1 cellular context compared by ENCODE assay signal in the genomic region with DNA sequence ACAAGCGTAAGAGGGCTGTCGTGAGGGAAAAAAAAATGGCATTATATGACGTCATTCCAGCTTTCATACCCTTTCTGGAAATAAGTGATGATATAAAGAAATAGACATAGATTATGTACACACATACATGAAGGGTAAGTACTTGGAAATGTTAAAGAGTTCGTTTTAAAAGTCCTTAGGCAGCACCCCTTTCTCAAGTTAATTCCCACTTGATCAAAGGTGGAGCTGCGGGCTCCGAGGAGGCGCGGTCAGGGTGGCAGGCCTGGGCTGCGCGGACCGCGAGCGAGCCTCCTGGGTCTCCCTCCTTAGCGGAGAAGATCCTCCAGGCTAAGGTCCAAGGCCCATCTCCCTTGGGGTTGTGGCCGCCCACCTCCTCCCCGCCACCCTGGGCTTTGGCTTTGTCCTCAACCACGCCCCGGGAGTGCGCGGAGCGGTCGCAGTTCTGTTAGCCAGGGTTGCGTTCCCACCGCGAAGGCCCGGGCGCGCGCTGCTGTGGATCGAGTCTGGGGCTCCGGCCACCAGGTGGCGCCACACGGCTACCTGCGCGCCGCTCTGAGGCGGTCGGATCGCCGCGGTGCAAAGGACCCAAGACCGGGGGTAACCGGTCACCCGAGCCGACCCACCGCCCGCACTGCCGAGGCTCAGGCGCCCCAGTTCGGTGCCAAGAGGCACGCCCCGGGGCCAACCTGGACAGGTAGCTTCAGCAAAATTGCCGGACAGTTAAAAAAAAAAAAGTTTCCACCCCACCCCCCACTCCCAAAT.
TF ChIP-seq lines count a peak whose summit lies in the region.

No MANE protein-coding gene starts in this region.

TF ChIP-seq in HepG2, 621 proteins besides CTCF, POLR2A, EP300 and RAD21 (continued from another document and continues in another):
- TF ChIP-seq, protein P1, sequence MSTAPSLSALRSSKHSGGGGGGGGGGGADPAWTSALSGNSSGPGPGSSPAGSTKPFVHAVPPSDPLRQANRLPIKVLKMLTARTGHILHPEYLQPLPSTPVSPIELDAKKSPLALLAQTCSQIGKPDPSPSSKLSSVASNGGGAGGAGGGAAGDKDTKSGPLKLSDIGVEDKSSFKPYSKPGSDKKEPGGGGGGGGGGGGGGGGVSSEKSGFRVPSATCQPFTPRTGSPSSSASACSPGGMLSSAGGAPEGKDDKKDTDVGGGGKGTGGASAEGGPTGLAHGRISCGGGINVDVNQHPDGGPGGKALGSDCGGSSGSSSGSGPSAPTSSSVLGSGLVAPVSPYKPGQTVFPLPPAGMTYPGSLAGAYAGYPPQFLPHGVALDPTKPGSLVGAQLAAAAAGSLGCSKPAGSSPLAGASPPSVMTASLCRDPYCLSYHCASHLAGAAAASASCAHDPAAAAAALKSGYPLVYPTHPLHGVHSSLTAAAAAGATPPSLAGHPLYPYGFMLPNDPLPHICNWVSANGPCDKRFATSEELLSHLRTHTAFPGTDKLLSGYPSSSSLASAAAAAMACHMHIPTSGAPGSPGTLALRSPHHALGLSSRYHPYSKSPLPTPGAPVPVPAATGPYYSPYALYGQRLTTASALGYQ (CRISPR knock-in tag; IDR thresholded peaks at IDR 0.05), result 0 out of 2 replicates have a peak, but pooled peaks have one; percentile 29
- TF ChIP-seq ZBTB7A (CRISPR knock-in tag; IDR thresholded peaks at IDR 0.05), result 0 out of 2 replicates have a peak, but pooled peaks have one; percentile 67
- peak; percentile 90 for TF ChIP-seq HOXA3 (CRISPR knock-in tag; IDR thresholded peaks at IDR 0.05)
- TF ChIP-seq, protein P2, sequence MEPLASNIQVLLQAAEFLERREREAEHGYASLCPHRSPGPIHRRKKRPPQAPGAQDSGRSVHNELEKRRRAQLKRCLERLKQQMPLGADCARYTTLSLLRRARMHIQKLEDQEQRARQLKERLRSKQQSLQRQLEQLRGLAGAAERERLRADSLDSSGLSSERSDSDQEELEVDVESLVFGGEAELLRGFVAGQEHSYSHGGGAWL (CRISPR knock-in tag; IDR thresholded peaks at IDR 0.05), result peak; percentile 61; the same call in 1 of the 2 replicates
- TF ChIP-seq HDAC2 (CRISPR knock-in tag; IDR thresholded peaks at IDR 0.05), result peak; percentile 65
- TF ChIP-seq, protein P3, sequence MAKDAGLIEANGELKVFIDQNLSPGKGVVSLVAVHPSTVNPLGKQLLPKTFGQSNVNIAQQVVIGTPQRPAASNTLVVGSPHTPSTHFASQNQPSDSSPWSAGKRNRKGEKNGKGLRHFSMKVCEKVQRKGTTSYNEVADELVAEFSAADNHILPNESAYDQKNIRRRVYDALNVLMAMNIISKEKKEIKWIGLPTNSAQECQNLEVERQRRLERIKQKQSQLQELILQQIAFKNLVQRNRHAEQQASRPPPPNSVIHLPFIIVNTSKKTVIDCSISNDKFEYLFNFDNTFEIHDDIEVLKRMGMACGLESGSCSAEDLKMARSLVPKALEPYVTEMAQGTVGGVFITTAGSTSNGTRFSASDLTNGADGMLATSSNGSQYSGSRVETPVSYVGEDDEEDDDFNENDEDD (CRISPR knock-in tag; IDR thresholded peaks at IDR 0.05; ENCODE audit: borderline replicate concordance), result peak; percentile 59; the same call in 1 of the 2 replicates
- peak; percentile 31; the same call in 1 of the 2 replicates for TF ChIP-seq NFKB2 (CRISPR knock-in tag; IDR thresholded peaks at IDR 0.05; ENCODE audit: borderline replicate concordance)
- peak; percentile 75 for TF ChIP-seq ASH2L (IDR thresholded peaks at IDR 0.05; ENCODE audit: insufficient read length, low read depth, low read length)
- TF ChIP-seq HNRNPK (IDR thresholded peaks at IDR 0.05; ENCODE audit: low read depth, low read length, poor library complexity, severe bottlenecking), result peak; percentile 12
- TF ChIP-seq, protein P4, sequence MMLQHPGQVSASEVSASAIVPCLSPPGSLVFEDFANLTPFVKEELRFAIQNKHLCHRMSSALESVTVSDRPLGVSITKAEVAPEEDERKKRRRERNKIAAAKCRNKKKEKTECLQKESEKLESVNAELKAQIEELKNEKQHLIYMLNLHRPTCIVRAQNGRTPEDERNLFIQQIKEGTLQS (CRISPR knock-in tag; IDR thresholded peaks at IDR 0.05), result peak; percentile 57; the same call in 1 of the 2 replicates
- TF ChIP-seq, protein P5, sequence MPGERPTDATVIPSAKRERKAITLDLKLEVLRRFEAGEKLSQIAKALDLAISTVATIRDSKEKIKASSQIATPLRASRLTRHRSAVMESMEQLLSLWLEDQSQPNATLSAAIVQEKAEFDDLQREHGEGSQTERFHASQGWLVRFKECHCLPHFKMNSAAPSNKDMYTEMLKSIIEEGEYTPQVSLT (CRISPR knock-in tag; IDR thresholded peaks at IDR 0.05; ENCODE audit: borderline replicate concordance, low read depth), result no peak
- peak; percentile 72; the same call in 1 of the 2 replicates for TF ChIP-seq REL (CRISPR knock-in tag; conservative IDR thresholded peaks at IDR 0.05)
- TF ChIP-seq, protein P6, sequence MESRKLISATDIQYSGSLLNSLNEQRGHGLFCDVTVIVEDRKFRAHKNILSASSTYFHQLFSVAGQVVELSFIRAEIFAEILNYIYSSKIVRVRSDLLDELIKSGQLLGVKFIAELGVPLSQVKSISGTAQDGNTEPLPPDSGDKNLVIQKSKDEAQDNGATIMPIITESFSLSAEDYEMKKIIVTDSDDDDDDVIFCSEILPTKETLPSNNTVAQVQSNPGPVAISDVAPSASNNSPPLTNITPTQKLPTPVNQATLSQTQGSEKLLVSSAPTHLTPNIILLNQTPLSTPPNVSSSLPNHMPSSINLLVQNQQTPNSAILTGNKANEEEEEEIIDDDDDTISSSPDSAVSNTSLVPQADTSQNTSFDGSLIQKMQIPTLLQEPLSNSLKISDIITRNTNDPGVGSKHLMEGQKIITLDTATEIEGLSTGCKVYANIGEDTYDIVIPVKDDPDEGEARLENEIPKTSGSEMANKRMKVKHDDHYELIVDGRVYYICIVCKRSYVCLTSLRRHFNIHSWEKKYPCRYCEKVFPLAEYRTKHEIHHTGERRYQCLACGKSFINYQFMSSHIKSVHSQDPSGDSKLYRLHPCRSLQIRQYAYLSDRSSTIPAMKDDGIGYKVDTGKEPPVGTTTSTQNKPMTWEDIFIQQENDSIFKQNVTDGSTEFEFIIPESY (CRISPR knock-in tag; IDR thresholded peaks at IDR 0.05), result peak; percentile 97
- TF ChIP-seq ZSCAN9 (CRISPR knock-in tag; IDR thresholded peaks at IDR 0.05; ENCODE audit: borderline replicate concordance), result no peak; the same call in 1 of the 2 replicates
- TF ChIP-seq, protein P7, sequence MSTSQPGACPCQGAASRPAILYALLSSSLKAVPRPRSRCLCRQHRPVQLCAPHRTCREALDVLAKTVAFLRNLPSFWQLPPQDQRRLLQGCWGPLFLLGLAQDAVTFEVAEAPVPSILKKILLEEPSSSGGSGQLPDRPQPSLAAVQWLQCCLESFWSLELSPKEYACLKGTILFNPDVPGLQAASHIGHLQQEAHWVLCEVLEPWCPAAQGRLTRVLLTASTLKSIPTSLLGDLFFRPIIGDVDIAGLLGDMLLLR (CRISPR knock-in tag; IDR thresholded peaks at IDR 0.05), result peak; percentile 91; the same call in 1 of the 2 replicates
- TF ChIP-seq TCF12 (IDR thresholded peaks at IDR 0.05), result no peak
- TF ChIP-seq TCF12 (CRISPR knock-in tag; IDR thresholded peaks at IDR 0.05), result peak; percentile 66; the same call in 1 of the 2 replicates
- peak; percentile 90 for TF ChIP-seq ZNF274 (CRISPR knock-in tag; IDR thresholded peaks at IDR 0.05)
- peak; percentile 44 for TF ChIP-seq FOXA3 (CRISPR knock-in tag; IDR thresholded peaks at IDR 0.05)
- peak; percentile 90 for TF ChIP-seq ZBTB7B (CRISPR knock-in tag; IDR thresholded peaks at IDR 0.05)
- TF ChIP-seq KMT2B (CRISPR knock-in tag; IDR thresholded peaks at IDR 0.05), result peak; percentile 86; the same call in 1 of the 2 replicates
- peak; percentile 90; the same call in 1 of the 2 replicates for TF ChIP-seq ZNF749 (CRISPR knock-in tag; IDR thresholded peaks at IDR 0.05; ENCODE audit: borderline replicate concordance)
- TF ChIP-seq ZNF225 (CRISPR knock-in tag; IDR thresholded peaks at IDR 0.05), result 0 out of 2 replicates have a peak, but pooled peaks have one; percentile 39
- no peak for TF ChIP-seq MAZ (IDR thresholded peaks at IDR 0.05; ENCODE audit: borderline replicate concordance, low read depth, low read length)
- peak; percentile 94 for TF ChIP-seq MAZ (CRISPR knock-in tag; IDR thresholded peaks at IDR 0.05; ENCODE audit: low read depth)
- TF ChIP-seq ELF1 (CRISPR knock-in tag; IDR thresholded peaks at IDR 0.05), result peak; percentile 42; the same call in 1 of the 2 replicates
- TF ChIP-seq, protein P8, sequence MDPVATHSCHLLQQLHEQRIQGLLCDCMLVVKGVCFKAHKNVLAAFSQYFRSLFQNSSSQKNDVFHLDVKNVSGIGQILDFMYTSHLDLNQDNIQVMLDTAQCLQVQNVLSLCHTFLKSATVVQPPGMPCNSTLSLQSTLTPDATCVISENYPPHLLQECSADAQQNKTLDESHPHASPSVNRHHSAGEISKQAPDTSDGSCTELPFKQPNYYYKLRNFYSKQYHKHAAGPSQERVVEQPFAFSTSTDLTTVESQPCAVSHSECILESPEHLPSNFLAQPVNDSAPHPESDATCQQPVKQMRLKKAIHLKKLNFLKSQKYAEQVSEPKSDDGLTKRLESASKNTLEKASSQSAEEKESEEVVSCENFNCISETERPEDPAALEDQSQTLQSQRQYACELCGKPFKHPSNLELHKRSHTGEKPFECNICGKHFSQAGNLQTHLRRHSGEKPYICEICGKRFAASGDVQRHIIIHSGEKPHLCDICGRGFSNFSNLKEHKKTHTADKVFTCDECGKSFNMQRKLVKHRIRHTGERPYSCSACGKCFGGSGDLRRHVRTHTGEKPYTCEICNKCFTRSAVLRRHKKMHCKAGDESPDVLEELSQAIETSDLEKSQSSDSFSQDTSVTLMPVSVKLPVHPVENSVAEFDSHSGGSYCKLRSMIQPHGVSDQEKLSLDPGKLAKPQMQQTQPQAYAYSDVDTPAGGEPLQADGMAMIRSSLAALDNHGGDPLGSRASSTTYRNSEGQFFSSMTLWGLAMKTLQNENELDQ (CRISPR knock-in tag; IDR thresholded peaks at IDR 0.05; ENCODE audit: borderline replicate concordance), result 0 out of 2 replicates have a peak, but pooled peaks have one; percentile 14
- TF ChIP-seq POGZ (CRISPR knock-in tag; IDR thresholded peaks at IDR 0.05), result peak; percentile 94
- TF ChIP-seq, protein P9, sequence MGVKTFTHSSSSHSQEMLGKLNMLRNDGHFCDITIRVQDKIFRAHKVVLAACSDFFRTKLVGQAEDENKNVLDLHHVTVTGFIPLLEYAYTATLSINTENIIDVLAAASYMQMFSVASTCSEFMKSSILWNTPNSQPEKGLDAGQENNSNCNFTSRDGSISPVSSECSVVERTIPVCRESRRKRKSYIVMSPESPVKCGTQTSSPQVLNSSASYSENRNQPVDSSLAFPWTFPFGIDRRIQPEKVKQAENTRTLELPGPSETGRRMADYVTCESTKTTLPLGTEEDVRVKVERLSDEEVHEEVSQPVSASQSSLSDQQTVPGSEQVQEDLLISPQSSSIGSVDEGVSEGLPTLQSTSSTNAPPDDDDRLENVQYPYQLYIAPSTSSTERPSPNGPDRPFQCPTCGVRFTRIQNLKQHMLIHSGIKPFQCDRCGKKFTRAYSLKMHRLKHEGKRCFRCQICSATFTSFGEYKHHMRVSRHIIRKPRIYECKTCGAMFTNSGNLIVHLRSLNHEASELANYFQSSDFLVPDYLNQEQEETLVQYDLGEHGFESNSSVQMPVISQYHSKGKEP (CRISPR knock-in tag; IDR thresholded peaks at IDR 0.05), result peak; percentile 65; the same call in 1 of the 2 replicates
- TF ChIP-seq, protein P10, sequence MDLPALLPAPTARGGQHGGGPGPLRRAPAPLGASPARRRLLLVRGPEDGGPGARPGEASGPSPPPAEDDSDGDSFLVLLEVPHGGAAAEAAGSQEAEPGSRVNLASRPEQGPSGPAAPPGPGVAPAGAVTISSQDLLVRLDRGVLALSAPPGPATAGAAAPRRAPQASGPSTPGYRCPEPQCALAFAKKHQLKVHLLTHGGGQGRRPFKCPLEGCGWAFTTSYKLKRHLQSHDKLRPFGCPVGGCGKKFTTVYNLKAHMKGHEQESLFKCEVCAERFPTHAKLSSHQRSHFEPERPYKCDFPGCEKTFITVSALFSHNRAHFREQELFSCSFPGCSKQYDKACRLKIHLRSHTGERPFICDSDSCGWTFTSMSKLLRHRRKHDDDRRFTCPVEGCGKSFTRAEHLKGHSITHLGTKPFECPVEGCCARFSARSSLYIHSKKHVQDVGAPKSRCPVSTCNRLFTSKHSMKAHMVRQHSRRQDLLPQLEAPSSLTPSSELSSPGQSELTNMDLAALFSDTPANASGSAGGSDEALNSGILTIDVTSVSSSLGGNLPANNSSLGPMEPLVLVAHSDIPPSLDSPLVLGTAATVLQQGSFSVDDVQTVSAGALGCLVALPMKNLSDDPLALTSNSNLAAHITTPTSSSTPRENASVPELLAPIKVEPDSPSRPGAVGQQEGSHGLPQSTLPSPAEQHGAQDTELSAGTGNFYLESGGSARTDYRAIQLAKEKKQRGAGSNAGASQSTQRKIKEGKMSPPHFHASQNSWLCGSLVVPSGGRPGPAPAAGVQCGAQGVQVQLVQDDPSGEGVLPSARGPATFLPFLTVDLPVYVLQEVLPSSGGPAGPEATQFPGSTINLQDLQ (CRISPR knock-in tag; IDR thresholded peaks at IDR 0.05), result no peak
- peak; percentile 62; the same call in 1 of the 2 replicates for TF ChIP-seq TMF1 (CRISPR knock-in tag; IDR thresholded peaks at IDR 0.05; ENCODE audit: low read depth)
- peak; percentile 96 for TF ChIP-seq IRF2 (CRISPR knock-in tag; IDR thresholded peaks at IDR 0.05)
- TF ChIP-seq PITX1 (CRISPR knock-in tag; IDR thresholded peaks at IDR 0.05), result peak; percentile 82
- peak; percentile 98 for TF ChIP-seq ZSCAN31 (CRISPR knock-in tag; IDR thresholded peaks at IDR 0.05; ENCODE audit: low read depth)
- TF ChIP-seq TOPORS (CRISPR knock-in tag; IDR thresholded peaks at IDR 0.05), result peak; percentile 78
- TF ChIP-seq, protein P11, sequence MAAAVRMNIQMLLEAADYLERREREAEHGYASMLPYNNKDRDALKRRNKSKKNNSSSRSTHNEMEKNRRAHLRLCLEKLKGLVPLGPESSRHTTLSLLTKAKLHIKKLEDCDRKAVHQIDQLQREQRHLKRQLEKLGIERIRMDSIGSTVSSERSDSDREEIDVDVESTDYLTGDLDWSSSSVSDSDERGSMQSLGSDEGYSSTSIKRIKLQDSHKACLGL (CRISPR knock-in tag; IDR thresholded peaks at IDR 0.05), result peak; percentile 68
- TF ChIP-seq MED8 (CRISPR knock-in tag; IDR thresholded peaks at IDR 0.05; ENCODE audit: insufficient replicate concordance), result no peak
- TF ChIP-seq ZNF501 (CRISPR knock-in tag; IDR thresholded peaks at IDR 0.05), result peak; percentile 83
- TF ChIP-seq, protein P12, sequence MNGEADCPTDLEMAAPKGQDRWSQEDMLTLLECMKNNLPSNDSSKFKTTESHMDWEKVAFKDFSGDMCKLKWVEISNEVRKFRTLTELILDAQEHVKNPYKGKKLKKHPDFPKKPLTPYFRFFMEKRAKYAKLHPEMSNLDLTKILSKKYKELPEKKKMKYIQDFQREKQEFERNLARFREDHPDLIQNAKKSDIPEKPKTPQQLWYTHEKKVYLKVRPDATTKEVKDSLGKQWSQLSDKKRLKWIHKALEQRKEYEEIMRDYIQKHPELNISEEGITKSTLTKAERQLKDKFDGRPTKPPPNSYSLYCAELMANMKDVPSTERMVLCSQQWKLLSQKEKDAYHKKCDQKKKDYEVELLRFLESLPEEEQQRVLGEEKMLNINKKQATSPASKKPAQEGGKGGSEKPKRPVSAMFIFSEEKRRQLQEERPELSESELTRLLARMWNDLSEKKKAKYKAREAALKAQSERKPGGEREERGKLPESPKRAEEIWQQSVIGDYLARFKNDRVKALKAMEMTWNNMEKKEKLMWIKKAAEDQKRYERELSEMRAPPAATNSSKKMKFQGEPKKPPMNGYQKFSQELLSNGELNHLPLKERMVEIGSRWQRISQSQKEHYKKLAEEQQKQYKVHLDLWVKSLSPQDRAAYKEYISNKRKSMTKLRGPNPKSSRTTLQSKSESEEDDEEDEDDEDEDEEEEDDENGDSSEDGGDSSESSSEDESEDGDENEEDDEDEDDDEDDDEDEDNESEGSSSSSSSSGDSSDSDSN (CRISPR knock-in tag; IDR thresholded peaks at IDR 0.05), result peak; percentile 96
